ENCODE assay signal across 1 cellular context in genomic region chr22:29073618-29074275, GRCh38.
TF ChIP-seq lines count a peak whose summit lies in the region.

No MANE protein-coding gene starts in this region.

TF ChIP-seq in HepG2, 621 proteins besides CTCF, POLR2A, EP300 and RAD21 (continues in another document):
- TF ChIP-seq EED (CRISPR knock-in tag; IDR thresholded peaks at IDR 0.05), result no peak
- TF ChIP-seq SNAPC2 (CRISPR knock-in tag; IDR thresholded peaks at IDR 0.05), result no peak
- peak; percentile 55 for TF ChIP-seq PATZ1 (CRISPR knock-in tag; IDR thresholded peaks at IDR 0.05)
- TF ChIP-seq CCDC6 (CRISPR knock-in tag; IDR thresholded peaks at IDR 0.05), result peak; percentile 62; the same call in 1 of the 2 replicates
- TF ChIP-seq HNRNPLL (IDR thresholded peaks at IDR 0.05; ENCODE audit: low read depth, low read length, poor library complexity, severe bottlenecking), result peak; percentile 18
- no peak for TF ChIP-seq ZBTB3 (CRISPR knock-in tag; IDR thresholded peaks at IDR 0.05; ENCODE audit: borderline replicate concordance, low read depth)
- TF ChIP-seq TCF12 (IDR thresholded peaks at IDR 0.05), result no peak
- no peak for TF ChIP-seq TCF12 (CRISPR knock-in tag; IDR thresholded peaks at IDR 0.05)
- no peak for TF ChIP-seq ZNF589 (CRISPR knock-in tag; conservative IDR thresholded peaks at IDR 0.05)
- no peak for TF ChIP-seq PRMT3 (CRISPR knock-in tag; IDR thresholded peaks at IDR 0.05; ENCODE audit: borderline replicate concordance, low read depth)
- no peak for TF ChIP-seq ATF2 (CRISPR knock-in tag; IDR thresholded peaks at IDR 0.05)
- no peak for TF ChIP-seq STAT6 (CRISPR knock-in tag; IDR thresholded peaks at IDR 0.05; ENCODE audit: borderline replicate concordance)
- TF ChIP-seq MXD3 (CRISPR knock-in tag; IDR thresholded peaks at IDR 0.05), result 0 out of 2 replicates have a peak, but pooled peaks have one; percentile 8
- 0 out of 2 replicates have a peak, but pooled peaks have one; percentile 21 for TF ChIP-seq MEF2D (CRISPR knock-in tag; IDR thresholded peaks at IDR 0.05)
- no peak for TF ChIP-seq DZIP1 (CRISPR knock-in tag; IDR thresholded peaks at IDR 0.05)
- TF ChIP-seq ZXDC (CRISPR knock-in tag; IDR thresholded peaks at IDR 0.05), result no peak
- TF ChIP-seq ZNF331 (CRISPR knock-in tag; IDR thresholded peaks at IDR 0.05), result no peak
- 0 out of 2 replicates have a peak, but pooled peaks have one; percentile 17 for TF ChIP-seq ZNF782 (CRISPR knock-in tag; IDR thresholded peaks at IDR 0.05; ENCODE audit: borderline replicate concordance)
- 0 out of 2 replicates have a peak, but pooled peaks have one; percentile 17 for TF ChIP-seq DMAP1 (CRISPR knock-in tag; IDR thresholded peaks at IDR 0.05)
- TF ChIP-seq ZSCAN25 (CRISPR knock-in tag; IDR thresholded peaks at IDR 0.05), result peak; percentile 98
- TF ChIP-seq HINFP (CRISPR knock-in tag; IDR thresholded peaks at IDR 0.05; ENCODE audit: low read depth), result no peak
- TF ChIP-seq RFX1 (IDR thresholded peaks at IDR 0.05), result no peak
- TF ChIP-seq GMEB2 (CRISPR knock-in tag; IDR thresholded peaks at IDR 0.05; ENCODE audit: low read depth), result no peak
- no peak for TF ChIP-seq RELA (CRISPR knock-in tag; IDR thresholded peaks at IDR 0.05)
- no peak for TF ChIP-seq HMGA1 (CRISPR knock-in tag; conservative IDR thresholded peaks at IDR 0.05)
- 0 out of 2 replicates have a peak, but pooled peaks have one; percentile 29 for TF ChIP-seq MAX (IDR thresholded peaks at IDR 0.05)
- TF ChIP-seq ATF4 (CRISPR knock-in tag; IDR thresholded peaks at IDR 0.05), result no peak
- no peak for TF ChIP-seq ZNF609 (CRISPR knock-in tag; IDR thresholded peaks at IDR 0.05; ENCODE audit: borderline replicate concordance)
- TF ChIP-seq ZNF747 (CRISPR knock-in tag; IDR thresholded peaks at IDR 0.05; ENCODE audit: borderline replicate concordance), result 0 out of 2 replicates have a peak, but pooled peaks have one; percentile 32
- no peak for TF ChIP-seq ZBTB25 (CRISPR knock-in tag; IDR thresholded peaks at IDR 0.05)
- no peak for TF ChIP-seq SIX1 (CRISPR knock-in tag; IDR thresholded peaks at IDR 0.05; ENCODE audit: borderline replicate concordance)
- TF ChIP-seq ZNF777 (CRISPR knock-in tag; IDR thresholded peaks at IDR 0.05), result peak; percentile 53
- no peak for TF ChIP-seq SOX5 (CRISPR knock-in tag; IDR thresholded peaks at IDR 0.05; ENCODE audit: borderline replicate concordance)
- no peak for TF ChIP-seq NCOA1 (CRISPR knock-in tag; IDR thresholded peaks at IDR 0.05)
